Comparison of ENCODE assay signal across 13 cellular contexts in the genomic region with DNA sequence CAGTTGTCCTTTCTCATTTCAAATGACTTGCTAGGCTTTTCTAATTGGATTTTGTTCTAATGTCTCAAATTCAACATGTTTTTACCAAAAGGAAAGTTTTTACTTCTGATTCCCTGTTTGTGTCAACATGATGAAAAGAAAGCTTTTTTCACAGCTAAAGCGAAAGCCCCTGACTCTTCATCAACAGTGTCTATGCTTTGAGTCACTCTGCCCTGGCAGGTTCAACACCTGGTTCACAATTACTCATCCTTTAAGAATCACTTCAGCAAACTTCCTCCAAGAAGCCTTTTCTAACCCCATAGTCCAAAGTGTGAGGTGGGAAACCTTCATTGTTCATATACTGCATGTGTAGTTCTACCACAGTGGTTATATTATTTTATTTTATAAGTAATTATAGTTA. TPM values are rescaled to one million over a fixed set of nuclear protein-coding genes. Genes with fewer than 3 reads are reported as not detected.
A peak's percentile ranks its signal among the peaks of the same experiment; 100 is the strongest.
DNase-seq lines count a peak whose midpoint lies in the region; ATAC-seq, FAIRE-seq and TF ChIP-seq lines count a peak whose summit lies in the region.
"Had no signal": no experiment of that assay in that cellular context is flagged by ENCODE, and none has a peak within 500 bp of the region (broad histone marks: within the 10 kb centered on the region; RNA-seq: fewer than 3 reads in every experiment).

No MANE protein-coding gene starts in this region.

- H3K4me1 ChIP-seq in A549 (peaks cover 49% of the 10 kb centered on the region), PC-3 (ENCODE audit: insufficient read depth, low read length) (peaks cover 46% of the 10 kb centered on the region), ascending aorta (no peaks in the 10 kb centered on the region)

- no peaks in the 10 kb centered on the region for H3F3A ChIP-seq in PC-3 (ENCODE audit: low read length, unreplicated experiment)

- TF ChIP-seq RAD21 in A549 (conservative IDR thresholded peaks at IDR 0.05 in 1 of 2, IDR thresholded peaks at IDR 0.05 in 1 of 2): no peak

- ATAC-seq in A549: no peak
- peak; percentile 84 for ATAC-seq in GM19035 (IDR thresholded peaks at IDR 0.05; ENCODE audit: unreplicated experiment)
- peak; percentile 96 for ATAC-seq in HG02870 (IDR thresholded peaks at IDR 0.05; ENCODE audit: unreplicated experiment)
- ATAC-seq in PC-3: peak; percentile 81
- ATAC-seq in naive thymus-derived CD8-positive, alpha-beta T cell: no peak
- ATAC-seq: activated naive CD8-positive, alpha-beta T cell treated with anti-CD3 and anti-CD28 coated beads, Interleukin-2, amount 50 U/mL, for 24 hours had no signal

- no peaks in the 10 kb centered on the region for H3K36me3 Mint-ChIP-seq in naive thymus-derived CD8-positive, alpha-beta T cell
- H3K36me3 Mint-ChIP-seq in nephron progenitor cell (ENCODE audit: low read depth): no peaks in the 10 kb centered on the region

- H3K4me3 ChIP-seq in A549 (no peak overlapping the region), PC-3 (ENCODE audit: low read length) (0 out of 2 replicates have a peak overlapping the region, but pooled peaks have one; percentile 35), ascending aorta (no peak overlapping the region)

- no peak for TF ChIP-seq POLR2A in A549 (IDR thresholded peaks at IDR 0.05; ENCODE audit: low read length)

- no peaks in the 10 kb centered on the region for H3K9me2 ChIP-seq in PC-3 (replicated peaks; ENCODE audit: low read length)

- H3K9ac ChIP-seq in PC-3 (ENCODE audit: low read length): peak overlapping the region; percentile 38

- H3K4me1 Mint-ChIP-seq in naive thymus-derived CD8-positive, alpha-beta T cell: no peaks in the 10 kb centered on the region
- peaks cover 38% of the 10 kb centered on the region for H3K4me1 Mint-ChIP-seq in nephron progenitor cell
- H3K4me1 Mint-ChIP-seq: activated naive CD8-positive, alpha-beta T cell treated with anti-CD3 and anti-CD28 coated beads, Interleukin-2, amount 50 U/mL, for 24 hours had no signal

- no peak overlapping the region for H3K4me3 Mint-ChIP-seq in naive thymus-derived CD8-positive, alpha-beta T cell
- no peak overlapping the region for H3K4me3 Mint-ChIP-seq in nephron progenitor cell
- H3K4me3 Mint-ChIP-seq: activated naive CD8-positive, alpha-beta T cell treated with anti-CD3 and anti-CD28 coated beads, Interleukin-2, amount 50 U/mL, for 24 hours had no signal

- H2AFZ ChIP-seq in PC-3 (ENCODE audit: low read length): no peak overlapping the region

- TF ChIP-seq CTCF in A549 (IDR thresholded peaks at IDR 0.05) (no peak), PC-3 (conservative IDR thresholded peaks at IDR 0.05; ENCODE audit: low read depth, low read length) (no peak), ascending aorta (IDR thresholded peaks at IDR 0.05) (no peak), nephron progenitor cell (IDR thresholded peaks at IDR 0.05) (no peak)

- FAIRE-seq in A549 (lab: Jason Lieb, UNC): no peak

- H3K27ac Mint-ChIP-seq in naive thymus-derived CD8-positive, alpha-beta T cell: no peak overlapping the region
- H3K27ac Mint-ChIP-seq in nephron progenitor cell: no peak overlapping the region
- H3K27ac Mint-ChIP-seq: activated naive CD8-positive, alpha-beta T cell treated with anti-CD3 and anti-CD28 coated beads, Interleukin-2, amount 50 U/mL, for 24 hours had no signal

- no peaks in the 10 kb centered on the region for H3K9me3 ChIP-seq in A549
- no peaks in the 10 kb centered on the region for H3K9me3 ChIP-seq in PC-3 (ENCODE audit: low read length)
- no peaks in the 10 kb centered on the region for H3K9me3 ChIP-seq in ascending aorta

- 4% methylated on average over 1 of the region's 1 CpG for WGBS in A549 (ENCODE audit: missing lambda C conversion rate)

- no peaks in the 10 kb centered on the region for H3K79me2 ChIP-seq in PC-3 (ENCODE audit: low read length)

- peak overlapping the region; percentile 45 for H3K4me2 ChIP-seq in A549
- peak overlapping the region; percentile 65 for H3K4me2 ChIP-seq in PC-3 (ENCODE audit: low read length)

- POLR2A ChIA-PET in A549 (lab: Yijun Ruan, JAX): no interaction called here
- POLR2A ChIA-PET in PC-3 (lab: Charles Lee; ENCODE audit: unreplicated experiment): interaction anchor here (0.6 kb wide), 1 partner anchor 61 kb away, joined by 20 read pairs; no protein-coding TSS in a partner anchor
- POLR2A ChIA-PET in naive thymus-derived CD8-positive, alpha-beta T cell (lab: Charles Lee): no interaction called here

- CTCF ChIA-PET in A549 (lab: Yijun Ruan, JAX) (interaction anchor here (1.5 to 3.1 kb wide), 2 partner anchors 13 to 66 kb away, joined by 4 to 11 read pairs; no protein-coding TSS in a partner anchor), PC-3 (lab: Charles Lee) (no interaction called here)

- intact Hi-C loops in PC-3 (cut with micrococcal nuclease) (no loop called here), ascending aorta (cut with DNase I) (no loop called here)

- H3K27me3 ChIP-seq in PC-3 (ENCODE audit: low read length) (no peaks in the 10 kb centered on the region), ascending aorta (no peaks in the 10 kb centered on the region)

- H4K20me1 ChIP-seq in PC-3 (ENCODE audit: low read length): no peaks in the 10 kb centered on the region

- BruUV-seq in PC-3 (replicated peaks; lab: Mats Ljungman, UMichigan): no TSS peak

- no peak for TF ChIP-seq EP300 in A549 (IDR thresholded peaks at IDR 0.05)

- peak overlapping the region in 1 of 2 experiments; percentile 49; a peak in 2 of 6 replicates for H3K27ac ChIP-seq in A549
- peak overlapping the region; percentile 91 for H3K27ac ChIP-seq in PC-3 (ENCODE audit: low read length)
- H3K27ac ChIP-seq in ascending aorta: no peak overlapping the region

- H3K9me3 Mint-ChIP-seq in naive thymus-derived CD8-positive, alpha-beta T cell: peaks cover 0 to 6% (median 0%) of the 10 kb centered on the region in 9 donors
- H3K9me3 Mint-ChIP-seq in nephron progenitor cell: peaks cover 5% of the 10 kb centered on the region
- H3K9me3 Mint-ChIP-seq: activated naive CD8-positive, alpha-beta T cell treated with anti-CD3 and anti-CD28 coated beads, Interleukin-2, amount 50 U/mL, for 24 hours had no signal

- H3K36me3 ChIP-seq in PC-3 (ENCODE audit: low read depth, low read length) (no peaks in the 10 kb centered on the region), ascending aorta (no peaks in the 10 kb centered on the region)

- H3K27me3 Mint-ChIP-seq in naive thymus-derived CD8-positive, alpha-beta T cell: peaks cover 4 to 36% (median 14%) of the 10 kb centered on the region in 5 donors
- no peaks in the 10 kb centered on the region for H3K27me3 Mint-ChIP-seq in nephron progenitor cell (ENCODE audit: low read depth, poor library complexity)
- H3K27me3 Mint-ChIP-seq: activated naive CD8-positive, alpha-beta T cell treated with anti-CD3 and anti-CD28 coated beads, Interleukin-2, amount 50 U/mL, for 24 hours had no signal

- DNase-seq in A549 (ENCODE audit: low read depth in 1 of 2, low spot score in 1 of 2) (peak in 1 of 2 experiments; percentile 39), PC-3 (peak; percentile 68), ascending aorta (ENCODE audit: low spot score in 2 of 2) (no peak), NCI-H1417 (lab: John Stamatoyannopoulos, UW) (no peak), nephron progenitor cell (no peak)
- no peak for DNase-seq in naive thymus-derived CD8-positive, alpha-beta T cell
- DNase-seq: activated naive CD8-positive, alpha-beta T cell treated with anti-CD3 and anti-CD28 coated beads, Interleukin-2, amount 50 U/mL, for 24 hours; NCI-H146; stimulated activated CD4-positive, alpha-beta T cell treated with anti-CD3 and anti-CD28 coated beads, Interleukin-4, amount 100 ng/mL, for 24 hours had no signal

TF ChIP-seq in A549, 52 proteins besides CTCF, POLR2A, EP300 and RAD21 (continues in another document):
- TF ChIP-seq NR3C1 (IDR thresholded peaks at IDR 0.05) (no peak), RFX5 (IDR thresholded peaks at IDR 0.05) (no peak), HOXB13 (CRISPR knock-in tag; IDR thresholded peaks at IDR 0.05; ENCODE audit: low read depth) (no peak), FOSB (CRISPR knock-in tag; IDR thresholded peaks at IDR 0.05) (no peak), NPAS2 (CRISPR knock-in tag; IDR thresholded peaks at IDR 0.05; ENCODE audit: borderline replicate concordance) (no peak), ZFP36 (IDR thresholded peaks at IDR 0.05; ENCODE audit: borderline replicate concordance, partially characterized antibody) (no peak), TP53 (CRISPR knock-in tag; IDR thresholded peaks at IDR 0.05) (no peak)
- TF ChIP-seq, protein P1, sequence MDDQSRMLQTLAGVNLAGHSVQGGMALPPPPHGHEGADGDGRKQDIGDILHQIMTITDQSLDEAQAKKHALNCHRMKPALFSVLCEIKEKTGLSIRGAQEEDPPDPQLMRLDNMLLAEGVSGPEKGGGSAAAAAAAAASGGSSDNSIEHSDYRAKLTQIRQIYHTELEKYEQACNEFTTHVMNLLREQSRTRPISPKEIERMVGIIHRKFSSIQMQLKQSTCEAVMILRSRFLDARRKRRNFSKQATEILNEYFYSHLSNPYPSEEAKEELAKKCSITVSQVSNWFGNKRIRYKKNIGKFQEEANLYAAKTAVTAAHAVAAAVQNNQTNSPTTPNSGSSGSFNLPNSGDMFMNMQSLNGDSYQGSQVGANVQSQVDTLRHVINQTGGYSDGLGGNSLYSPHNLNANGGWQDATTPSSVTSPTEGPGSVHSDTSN (IDR thresholded peaks at IDR 0.05): no peak

RNA-seq across cellular contexts. Expression of a gene that starts 7.6 kb away (rescaled TPM):
- polyA plus RNA-seq in A549 (2011; rRNA removed) (89.5 and 91.7 TPM in 2 replicates), A549 (2017; fragmentation: RNase III; extraction: RNeasy Plus Mini Kit Qiagen cat#74134 plus additional on column Dnase treatment) (35.9 to 40.0 TPM (median 38.7 TPM) in 3 replicates)
- 17.7 and 19.7 TPM in 2 replicates for polyA plus RNA-seq in A549 (2012; cell fraction: cytosol; rRNA removed)
- polyA plus RNA-seq in A549 (2012; cell fraction: nucleus; rRNA removed): 13.1 and 15.0 TPM in 2 replicates
- polyA minus RNA-seq in A549 (2011; rRNA and poly(A)+ RNA removed): 41.5 and 50.3 TPM in 2 replicates
- total RNA-seq in PC-3 (2014; rRNA removed) (17.2 and 21.1 TPM in 2 replicates), ascending aorta (10.5 TPM)
- under 1 TPM; 0.16 to 0.30 TPM for total RNA-seq in naive thymus-derived CD8-positive, alpha-beta T cell
- polyA plus RNA-seq in naive thymus-derived CD8-positive, alpha-beta T cell: under 1 TPM in 2 of 3 donors, not detected in 1; 0.08 to 0.11 TPM
- total RNA-seq: myocyte had no signal

RNA-seq across cellular contexts. Expression of a gene that starts 42.8 kb away (rescaled TPM):
- polyA plus RNA-seq in A549 (2011; rRNA removed) (0.01 and 0.03 TPM in 2 replicates), A549 (2017; fragmentation: RNase III; extraction: RNeasy Plus Mini Kit Qiagen cat#74134 plus additional on column Dnase treatment) (0.01 TPM in 1 of 3 replicates, not detected in the others)
- polyA plus RNA-seq in A549 (2012; cell fraction: cytosol; rRNA removed): 0.01 TPM in 1 of 2 replicates, not detected in the other
- polyA plus RNA-seq in A549 (2012; cell fraction: nucleus; rRNA removed): not detected in 2 replicates
- not detected in 2 replicates for polyA minus RNA-seq in A549 (2011; rRNA and poly(A)+ RNA removed)
- total RNA-seq in PC-3 (2014; rRNA removed) (not detected in 2 replicates), ascending aorta (not detected)
- not detected for total RNA-seq in naive thymus-derived CD8-positive, alpha-beta T cell
- not detected for polyA plus RNA-seq in naive thymus-derived CD8-positive, alpha-beta T cell
- total RNA-seq: myocyte; T-helper 2 cell treated with Interferon-gamma antibody and Interleukin-4, amounts not matched to agents 100 ng/mL and 5 ng/mL, for 36 hours had no signal

Comparison
In these comparisons a context has a peak if more than half of its experiments do, and no peak if none do; other contexts are left out.
1. ATAC-seq: peak in GM19035 (single experiment), HG02870 (single experiment) and PC-3 (single experiment); none in A549 (0 of 2) and naive thymus-derived CD8-positive, alpha-beta T cell (0 of 2).